In the genomic region with DNA sequence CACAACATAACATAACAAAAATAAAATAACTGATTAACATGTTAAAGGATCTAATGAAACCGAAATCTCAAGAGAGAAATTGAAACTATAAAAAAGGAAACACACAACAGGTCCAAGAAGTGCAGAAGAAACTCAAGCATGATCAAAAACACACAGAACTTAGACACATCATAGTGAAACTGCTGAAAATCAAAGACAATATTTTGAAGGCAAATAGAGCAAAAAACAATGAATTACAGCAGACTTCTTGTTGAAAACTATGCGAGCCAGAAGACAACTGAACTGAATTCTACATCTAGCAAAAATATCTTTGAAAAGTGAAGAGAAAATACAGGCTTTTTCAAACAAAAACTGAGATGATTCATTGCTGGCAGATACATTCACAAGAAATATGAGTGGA, we compare ENCODE assay signal across 9 cellular contexts.
DNase-seq lines count a peak whose midpoint lies in the region; ATAC-seq, FAIRE-seq and TF ChIP-seq lines count a peak whose summit lies in the region.
"Had no signal": no experiment of that assay in that cellular context is flagged by ENCODE, and none has a peak within 500 bp of the region (broad histone marks: within the 10 kb centered on the region; RNA-seq: fewer than 3 reads in every experiment).

No MANE protein-coding gene starts in this region.

- ATAC-seq in GM18909 (IDR thresholded peaks at IDR 0.05; ENCODE audit: poor library complexity, unreplicated experiment) (peak; percentile 50), HG03439 (IDR thresholded peaks at IDR 0.05; ENCODE audit: unreplicated experiment) (peak; percentile 53), left ventricle myocardium superior (no peak)

- no peak for TF ChIP-seq POLR2A in erythroblast (IDR thresholded peaks at IDR 0.05; ENCODE audit: low read length)

- FAIRE-seq in RCC 7860 (lab: Jason Lieb, UNC) (no peak), D721Med (lab: Jason Lieb, UNC) (no peak)

- POLR2A ChIA-PET in GM10248 (lab: Yijun Ruan, JAX), result no interaction called here

- CTCF ChIA-PET in GM10248 (lab: Yijun Ruan, JAX), result no interaction called here

- DNase-seq in GM10248 (ENCODE audit: extremely low spot score) (peak; percentile 25), erythroblast (lab: John Stamatoyannopoulos, UW) (peak; percentile 5 to 11), AG08395 (ENCODE audit: low spot score) (no peak), RCC 7860 (ENCODE audit: low spot score) (no peak), D721Med (ENCODE audit: insufficient read length, low spot score) (no peak), left ventricle myocardium superior (no peak)
- DNase-seq: NCI-H2107 had no signal

- no peak for TF ChIP-seq CTCF in GM10248 (IDR thresholded peaks at IDR 0.05; ENCODE audit: control extremely low read depth, extremely low read depth, low read depth, missing control alignments)
- no peak for TF ChIP-seq CTCF in D721Med (IDR thresholded peaks at IDR 0.05; ENCODE audit: insufficient read depth, missing control alignments)

- intact Hi-C loops in left ventricle myocardium superior (cut with micrococcal nuclease), result no loop called here

Comparison
In these comparisons a context has a peak if more than half of its experiments do, and no peak if none do; other contexts are left out.
1. DNase-seq: peak in GM10248 (single experiment) and erythroblast (2 of 2); none in AG08395 (single experiment), RCC 7860 (single experiment), D721Med (single experiment) and left ventricle myocardium superior (single experiment).